37 cellular contexts compared by ENCODE assay signal in the genomic region with DNA sequence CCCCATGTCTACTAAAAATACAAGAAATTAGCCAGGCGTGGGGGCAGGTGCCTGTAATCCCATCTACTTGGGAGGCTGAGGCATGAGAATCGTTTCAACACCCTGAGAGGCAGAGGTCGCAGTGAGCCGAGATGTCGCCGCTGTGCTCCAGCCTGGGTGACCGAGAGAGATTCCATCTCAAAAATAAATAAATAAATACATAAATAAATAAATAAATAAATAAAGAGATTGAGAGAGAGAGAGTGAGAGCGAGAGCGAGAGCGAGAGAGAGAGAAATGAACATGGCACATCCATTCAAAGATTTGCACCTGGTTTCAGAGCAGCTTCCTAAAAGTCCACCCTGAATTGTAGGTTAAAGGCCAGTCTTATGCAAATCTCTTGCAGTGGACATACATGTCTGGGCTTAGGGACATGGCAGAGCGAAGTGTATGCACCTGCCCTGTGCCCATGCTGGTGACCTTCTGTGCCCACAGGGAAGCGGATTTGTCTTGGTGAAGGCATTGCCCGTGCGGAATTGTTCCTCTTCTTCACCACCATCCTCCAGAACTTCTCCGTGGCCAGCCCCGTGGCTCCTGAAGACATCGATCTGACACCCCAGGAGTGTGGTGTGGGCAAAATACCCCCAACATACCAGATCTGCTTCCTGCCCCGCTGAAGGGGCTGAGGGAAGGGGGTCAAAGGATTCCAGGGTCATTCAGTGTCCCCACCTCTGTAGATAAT. TPM values are rescaled to one million over a fixed set of nuclear protein-coding genes. Genes with fewer than 3 reads are reported as not detected.
"Had no signal": no experiment of that assay in that cellular context is flagged by ENCODE, and none has a peak within 500 bp of the region (broad histone marks: within the 10 kb centered on the region; RNA-seq: fewer than 3 reads in every experiment).

No MANE protein-coding gene starts in this region.

- H3K27me3 ChIP-seq: ascending aorta, body of pancreas, brain microvascular endothelial cell, breast epithelium, cardiac muscle cell had no signal

- ATAC-seq: activated CD8-positive, alpha-beta T cell treated with anti-CD3 and anti-CD28 coated beads for 36 hours; activated naive CD4-positive, alpha-beta T cell treated with anti-CD3 and anti-CD28 coated beads, Interleukin-2, amount 50 U/mL, for 72 hours; activated T-cell treated with anti-CD3 and anti-CD28 coated beads, Interleukin-2, amount 50 U/mL, for 4 hours; activated T-cell treated with anti-CD3 and anti-CD28 coated beads, Interleukin-2, amount 50 U/mL, for 72 hours; activated T-helper 17 cell treated with anti-CD3 and anti-CD28 coated beads, Interleukin-2, amount 50 U/mL, for 72 hours; body of pancreas had no signal

- H3K4me1 ChIP-seq: ascending aorta, body of pancreas, breast epithelium had no signal

- H3K27ac ChIP-seq: ascending aorta, body of pancreas, brain microvascular endothelial cell, breast epithelium, cardiac muscle cell, VCaP had no signal

- H3K36me3 ChIP-seq: ascending aorta, brain microvascular endothelial cell, breast epithelium, cardiac muscle cell had no signal

- H3K4me3 ChIP-seq: ascending aorta, body of pancreas, breast epithelium, cardiac muscle cell had no signal

- FAIRE-seq: TTC549 had no signal

- DNase-seq: activated B cell treated with CpG ODN at 0.5 μM for 24 hours; activated CD4-positive, alpha-beta memory T cell treated with anti-CD3 and anti-CD28 coated beads for 36 hours; activated CD4-positive, alpha-beta T cell treated with anti-CD3 and anti-CD28 coated beads for 4 hours; activated CD4-positive, alpha-beta T cell treated with anti-CD3 and anti-CD28 coated beads, Interleukin-2, amount 10 ng/mL, durations not matched to agents 24 days and 14 days; activated CD4-positive, alpha-beta T cell treated with anti-CD3 and anti-CD28 coated beads, Interleukin-2, amount 50 U/mL, for 1 hour; activated CD4-positive, alpha-beta T cell treated with anti-CD3 and anti-CD28 coated beads, Interleukin-2, amount 50 U/mL, for 4 hours; activated CD4-positive, CD25-positive, alpha-beta regulatory T cell treated with anti-CD3 and anti-CD28 coated beads, Interleukin-2, amount 50 U/mL, for 72 hours; activated CD8-positive, alpha-beta memory T cell treated with anti-CD3 and anti-CD28 coated beads, Interleukin-2, amount 50 U/mL, for 4 hours; activated CD8-positive, alpha-beta T cell treated with anti-CD3 and anti-CD28 coated beads for 36 hours; activated effector memory CD4-positive, alpha-beta T cell treated with anti-CD3 and anti-CD28 coated beads, Interleukin-2, amount 50 U/mL, for 16 hours; activated gamma-delta T cell treated with Interleukin-2 at 50 U/mL for 16 hours; activated naive CD4-positive, alpha-beta T cell; activated naive CD4-positive, alpha-beta T cell treated with anti-CD3 and anti-CD28 coated beads for 36 hours; activated naive CD4-positive, alpha-beta T cell treated with anti-CD3 and anti-CD28 coated beads, Interleukin-2, amount 50 U/mL, for 16 hours; activated naive CD8-positive, alpha-beta T cell treated with anti-CD3 and anti-CD28 coated beads for 36 hours; activated T-cell treated with anti-CD3 and anti-CD28 coated beads for 4 hours; activated T-cell treated with anti-CD3 and anti-CD28 coated beads, Interleukin-2, amount 50 U/mL, for 1 hour; activated T-cell treated with anti-CD3 and anti-CD28 coated beads, Interleukin-2, amount 50 U/mL, for 4 hours; activated T-cell treated with anti-CD3 and anti-CD28 coated beads, Interleukin-2, amount 50 U/mL, for 72 hours; amygdala; anterior cingulate cortex; body of pancreas; brain microvascular endothelial cell; central memory CD4-positive, alpha-beta T cell; T-helper 1 cell; T-helper 2 cell; T-helper 9 cell had no signal

RNA-seq across cellular contexts. Expression of gene CYP2B6, which starts 42.3 kb away (rescaled TPM):
- total RNA-seq: activated B cell treated with CpG ODN at 0.5 μM for 24 hours; activated CD4-positive, alpha-beta memory T cell treated with anti-CD3 and anti-CD28 coated beads for 36 hours; activated CD4-positive, alpha-beta T cell treated with anti-CD3 and anti-CD28 coated beads, Interleukin-2, amount 10 ng/mL, durations not matched to agents 24 days and 14 days; activated CD8-positive, alpha-beta memory T cell treated with anti-CD3 and anti-CD28 coated beads for 36 hours; activated CD8-positive, alpha-beta T cell treated with anti-CD3 and anti-CD28 coated beads for 36 hours; activated naive CD4-positive, alpha-beta T cell treated with anti-CD3 and anti-CD28 coated beads for 36 hours; activated naive CD4-positive, alpha-beta T cell treated with anti-CD3 and anti-CD28 coated beads, Interleukin-2, amount 50 U/mL, for 72 hours; activated naive CD8-positive, alpha-beta T cell treated with anti-CD3 and anti-CD28 coated beads for 36 hours; activated T-cell treated with anti-CD3 and anti-CD28 coated beads, Interleukin-2, amount 50 U/mL, for 72 hours; activated T-helper 1 cell treated with anti-CD3 and anti-CD28 coated beads, Interleukin-12 subunit alpha, Interleukin-12 subunit beta, Interleukin-2, Interleukin-4 antibody, amounts not matched to agents 30 ng/mL and 10 ng/mL and 1 ng/mL, durations not matched to agents 14 hours and 24 hours and 36 hours; activated T-helper 17 cell treated with anti-CD3 and anti-CD28 coated beads, Interleukin-2, amount 50 U/mL, for 72 hours; ascending aorta; body of pancreas; breast epithelium; cardiac muscle cell; cerebellum had no signal
- polyA plus RNA-seq: cardiac muscle cell had no signal
